Comparison of ENCODE assay signal across 24 cellular contexts in the genomic region with DNA sequence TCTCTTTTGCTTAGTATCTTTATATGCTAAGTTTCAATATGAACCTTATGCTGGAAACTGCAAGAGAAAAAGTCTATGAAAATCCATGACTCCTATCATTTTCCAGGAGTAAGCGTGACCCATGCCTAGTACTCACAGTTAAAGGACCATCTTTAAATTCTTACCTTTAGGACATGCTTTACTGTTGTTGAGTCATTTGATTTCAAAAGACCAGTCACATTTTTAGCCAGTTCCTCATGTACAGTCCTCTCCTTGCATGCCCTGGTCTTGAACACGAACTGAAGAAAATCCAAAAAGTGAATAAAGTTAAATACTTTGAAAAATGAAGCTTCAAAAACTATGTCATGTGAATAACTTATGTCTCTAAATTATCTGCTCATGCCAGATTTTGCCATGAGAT.
"Had no signal": no experiment of that assay in that cellular context is flagged by ENCODE, and none has a peak within 500 bp of the region (broad histone marks: within the 10 kb centered on the region; RNA-seq: fewer than 3 reads in every experiment).

No MANE protein-coding gene starts in this region.

- ATAC-seq: activated CD8-positive, alpha-beta memory T cell treated with anti-CD3 and anti-CD28 coated beads, Interleukin-2, amount 10 ng/mL, durations not matched to agents 7 days and 5 days; activated naive CD4-positive, alpha-beta T cell treated with anti-CD3 and anti-CD28 coated beads, Interleukin-2, amount 50 U/mL, for 72 hours; activated naive CD8-positive, alpha-beta T cell treated with anti-CD3 and anti-CD28 coated beads, Interleukin-2, amount 50 U/mL, for 24 hours; body of pancreas; K562; PC-3; SK-N-SH treated with all-trans-retinoic acid at 6 μM for 48 hours had no signal

- H3K4me1 Mint-ChIP-seq: activated B cell treated with CpG ODN at 0.5 μM for 24 hours; activated CD4-positive, alpha-beta T cell treated with anti-CD3 and anti-CD28 coated beads, Interleukin-2, amount 10 ng/mL, durations not matched to agents 24 days and 14 days; activated CD8-positive, alpha-beta memory T cell treated with anti-CD3 and anti-CD28 coated beads, Interleukin-2, amount 10 ng/mL, durations not matched to agents 7 days and 5 days; activated naive CD8-positive, alpha-beta T cell treated with anti-CD3 and anti-CD28 coated beads, Interleukin-2, amount 50 U/mL, for 24 hours had no signal

- H3K27ac Mint-ChIP-seq: activated B cell treated with CpG ODN at 0.5 μM for 24 hours; activated CD8-positive, alpha-beta memory T cell treated with anti-CD3 and anti-CD28 coated beads, Interleukin-2, amount 10 ng/mL, durations not matched to agents 7 days and 5 days; activated naive CD8-positive, alpha-beta T cell treated with anti-CD3 and anti-CD28 coated beads, Interleukin-2, amount 50 U/mL, for 24 hours had no signal

- H3K27me3 Mint-ChIP-seq: activated B cell treated with CpG ODN at 0.5 μM for 24 hours; activated CD4-positive, alpha-beta T cell treated with anti-CD3 and anti-CD28 coated beads, Interleukin-2, amount 10 ng/mL, durations not matched to agents 24 days and 14 days; activated CD8-positive, alpha-beta memory T cell treated with anti-CD3 and anti-CD28 coated beads, Interleukin-2, amount 10 ng/mL, durations not matched to agents 7 days and 5 days; activated naive CD8-positive, alpha-beta T cell treated with anti-CD3 and anti-CD28 coated beads, Interleukin-2, amount 50 U/mL, for 24 hours had no signal

- H3K4me3 ChIP-seq: ascending aorta, body of pancreas, K562, SJSA1 had no signal

- H3K27ac ChIP-seq: ascending aorta, body of pancreas, SJSA1 had no signal

- H3K9me3 Mint-ChIP-seq: activated B cell treated with CpG ODN at 0.5 μM for 24 hours; activated CD4-positive, alpha-beta T cell treated with anti-CD3 and anti-CD28 coated beads, Interleukin-2, amount 10 ng/mL, durations not matched to agents 24 days and 14 days; activated naive CD4-positive, alpha-beta T cell treated with anti-CD3 and anti-CD28 coated beads, Interleukin-2, amount 50 U/mL, for 72 hours; activated naive CD8-positive, alpha-beta T cell treated with anti-CD3 and anti-CD28 coated beads, Interleukin-2, amount 50 U/mL, for 24 hours had no signal

- H3K9me3 ChIP-seq: ascending aorta, body of pancreas, SJSA1 had no signal

- DNase-seq: activated B cell treated with CpG ODN at 0.5 μM for 24 hours; activated CD4-positive, alpha-beta T cell treated with anti-CD3 and anti-CD28 coated beads for 1 hour; activated CD4-positive, alpha-beta T cell treated with anti-CD3 and anti-CD28 coated beads, Interleukin-2, amount 10 ng/mL, durations not matched to agents 24 days and 14 days; activated CD4-positive, alpha-beta T cell treated with anti-CD3 and anti-CD28 coated beads, Interleukin-2, amount 50 U/mL, for 48 hours; activated CD8-positive, alpha-beta memory T cell treated with anti-CD3 and anti-CD28 coated beads, Interleukin-2, amount 10 ng/mL, durations not matched to agents 7 days and 5 days; activated naive CD8-positive, alpha-beta T cell treated with anti-CD3 and anti-CD28 coated beads, Interleukin-2, amount 50 U/mL, for 24 hours; amniotic stem cell; body of pancreas; Karpas-422; MM.1S; NCI-H1048; NCI-H146; NCI-H187 treated with DMSO at 0.1 percent for 48 hours; NCI-H2081 treated with DMSO at 0.1 percent for 48 hours; NCI-H446; NCI-H524; PC-3; SHP77; SW 1271 had no signal

- H3K4me3 Mint-ChIP-seq: activated B cell treated with CpG ODN at 0.5 μM for 24 hours; activated CD4-positive, alpha-beta T cell treated with anti-CD3 and anti-CD28 coated beads, Interleukin-2, amount 10 ng/mL, durations not matched to agents 24 days and 14 days; activated CD8-positive, alpha-beta memory T cell treated with anti-CD3 and anti-CD28 coated beads, Interleukin-2, amount 10 ng/mL, durations not matched to agents 7 days and 5 days; activated naive CD8-positive, alpha-beta T cell treated with anti-CD3 and anti-CD28 coated beads, Interleukin-2, amount 50 U/mL, for 24 hours had no signal

- H3K4me1 ChIP-seq: ascending aorta, body of pancreas had no signal

- H3K27me3 ChIP-seq: ascending aorta, body of pancreas, SJSA1 had no signal
